8 cellular contexts compared by ENCODE assay signal in genomic region chr2:127219716-127220090, GRCh38. TPM values are rescaled to one million over a fixed set of nuclear protein-coding genes. Genes with fewer than 3 reads are reported as not detected.
DNase-seq lines count a peak whose midpoint lies in the region; ATAC-seq and TF ChIP-seq lines count a peak whose summit lies in the region.

No MANE protein-coding gene starts in this region.

- 1 to 2% methylated on average over 10 to 15 of the region's 40 CpGs for WGBS in thyroid gland, 2 donors

- no peak for DNase-seq in activated CD4-positive, alpha-beta T cell treated with anti-CD3 and anti-CD28 coated beads, Interleukin-2, amount 10 ng/mL, durations not matched to agents 24 days and 14 days
- DNase-seq in activated CD4-positive, alpha-beta T cell treated with anti-CD3 and anti-CD28 coated beads, Interleukin-2, amount 50 U/mL, for 4 hours: no peak
- no peak for DNase-seq in astrocyte of the spinal cord (ENCODE audit: low read depth, low spot score)
- DNase-seq in left lobe of liver (ENCODE audit: low spot score): no peak
- DNase-seq in thyroid gland: peak; percentile 5 to 6
- no peak for DNase-seq in foreskin melanocyte
- no peak for DNase-seq in COLO829 (ENCODE audit: low spot score)
- no peak for DNase-seq in NCI-H2227 treated with DMSO at 0.1 percent for 48 hours (lab: John Stamatoyannopoulos, UW)

- ATAC-seq in left lobe of liver: peak; percentile 83

- H3K36me3 ChIP-seq in thyroid gland: no peaks in the 10 kb centered on the region

- H3K4me3 Mint-ChIP-seq in activated CD4-positive, alpha-beta T cell treated with anti-CD3 and anti-CD28 coated beads, Interleukin-2, amount 10 ng/mL, durations not matched to agents 24 days and 14 days: peak overlapping the region; percentile 30

- no peak overlapping the region for H3K27ac ChIP-seq in thyroid gland

- H3K9me3 ChIP-seq in thyroid gland: no peaks in the 10 kb centered on the region

- in situ Hi-C loops in astrocyte of the spinal cord (cut with HindIII; ENCODE audit: low sequenced_read_pairs): no loop called here

- peaks cover 16 to 23% of the 10 kb centered on the region in 2 donors for H3K4me1 ChIP-seq in thyroid gland

- intact Hi-C loops in activated CD4-positive, alpha-beta T cell treated with anti-CD3 and anti-CD28 coated beads, Interleukin-2, amount 10 ng/mL, durations not matched to agents 24 days and 14 days (cut with micrococcal nuclease): no loop called here
- intact Hi-C loops in thyroid gland (cut with DNase I): no loop called here

- no peak overlapping the region for H3K27ac Mint-ChIP-seq in activated CD4-positive, alpha-beta T cell treated with anti-CD3 and anti-CD28 coated beads, Interleukin-2, amount 10 ng/mL, durations not matched to agents 24 days and 14 days

- peaks cover 7% of the 10 kb centered on the region for H3K27me3 ChIP-seq in thyroid gland

- TF ChIP-seq POLR2A in thyroid gland (IDR thresholded peaks at IDR 0.05): no peak

- peaks cover 9% of the 10 kb centered on the region for H3K4me1 Mint-ChIP-seq in activated CD4-positive, alpha-beta T cell treated with anti-CD3 and anti-CD28 coated beads, Interleukin-2, amount 10 ng/mL, durations not matched to agents 24 days and 14 days

- H3K4me3 ChIP-seq in astrocyte of the spinal cord (ENCODE audit: low read depth, low read length) (peak overlapping the region; percentile 67), thyroid gland (replicated peaks in 1 of 3) (peak overlapping the region in 2 of 3 donors; percentile 10 to 38)

- peaks cover 55% of the 10 kb centered on the region for H3K27me3 Mint-ChIP-seq in activated CD4-positive, alpha-beta T cell treated with anti-CD3 and anti-CD28 coated beads, Interleukin-2, amount 10 ng/mL, durations not matched to agents 24 days and 14 days

- no peaks in the 10 kb centered on the region for H3K9me3 Mint-ChIP-seq in activated CD4-positive, alpha-beta T cell treated with anti-CD3 and anti-CD28 coated beads, Interleukin-2, amount 10 ng/mL, durations not matched to agents 24 days and 14 days

- H3K36me3 Mint-ChIP-seq in activated CD4-positive, alpha-beta T cell treated with anti-CD3 and anti-CD28 coated beads, Interleukin-2, amount 10 ng/mL, durations not matched to agents 24 days and 14 days (ENCODE audit: low read depth): peaks cover 7% of the 10 kb centered on the region

- TF ChIP-seq CTCF in astrocyte of the spinal cord (IDR thresholded peaks at IDR 0.05; ENCODE audit: low read depth, low read length) (no peak), thyroid gland (IDR thresholded peaks at IDR 0.05) (no peak)

RNA-seq across cellular contexts. Expression of gene CYP27C1, which starts 0.4 kb away (rescaled TPM):
- total RNA-seq in activated CD4-positive, alpha-beta T cell treated with anti-CD3 and anti-CD28 coated beads, Interleukin-2, amount 10 ng/mL, durations not matched to agents 24 days and 14 days: not detected in 2 replicates
- total RNA-seq in left lobe of liver: 0.05 TPM
- under 1 TPM in 1 of 4 donors, not detected in 3; 0.40 TPM for total RNA-seq in thyroid gland

Comparison
In these comparisons a context has a peak if more than half of its experiments do, and no peak if none do; other contexts are left out.
1. DNase-seq: peak in thyroid gland (2 of 2); none in activated CD4-positive, alpha-beta T cell treated with anti-CD3 and anti-CD28 coated beads, Interleukin-2, amount 10 ng/mL, durations not matched to agents 24 days and 14 days (single experiment), activated CD4-positive, alpha-beta T cell treated with anti-CD3 and anti-CD28 coated beads, Interleukin-2, amount 50 U/mL, for 4 hours (0 of 2), astrocyte of the spinal cord (single experiment), left lobe of liver (single experiment), foreskin melanocyte (single experiment), COLO829 (single experiment) and NCI-H2227 treated with DMSO at 0.1 percent for 48 hours (single experiment).